ENCODE assay signal across 12 cellular contexts in genomic region chr11:128297111-128297651, GRCh38.
DNase-seq lines count a peak whose midpoint lies in the region; ATAC-seq and TF ChIP-seq lines count a peak whose summit lies in the region.
"Had no signal": no experiment of that assay in that cellular context is flagged by ENCODE, and none has a peak within 500 bp of the region (broad histone marks: within the 10 kb centered on the region; RNA-seq: fewer than 3 reads in every experiment).

No MANE protein-coding gene starts in this region.

- H3K27me3 ChIP-seq in trophoblast cell (ENCODE audit: insufficient read depth, low read length): no peaks in the 10 kb centered on the region
- H3K27me3 ChIP-seq in BE2C: no peaks in the 10 kb centered on the region

- peak overlapping the region; percentile 88 for H3K27ac Mint-ChIP-seq in T-helper 1 cell treated with Interleukin-12 subunit alpha and Interleukin-12 subunit beta and Interleukin-4 antibody, amounts not matched to agents 30 μg/mL and 1 μg/mL, for 36 hours
- H3K27ac Mint-ChIP-seq in activated T-helper 1 cell treated with anti-CD3 and anti-CD28 coated beads, Interleukin-12 subunit alpha, Interleukin-12 subunit beta, Interleukin-2, Interleukin-4 antibody, amounts not matched to agents 30 ng/mL and 10 ng/mL and 1 ng/mL, durations not matched to agents 14 hours and 24 hours and 36 hours: peak overlapping the region; percentile 92
- H3K27ac Mint-ChIP-seq: endodermal cell had no signal

- H2BK120ac ChIP-seq in trophoblast cell (ENCODE audit: insufficient read depth, low read length, poor library complexity): peak overlapping the region; percentile 47

- H3K4me1 ChIP-seq in trophoblast cell (ENCODE audit: control insufficient read depth in 1 of 2, insufficient read depth in 2 of 2, low read length in 2 of 2) (peaks cover 6 to 15% of the 10 kb centered on the region in 2 experiments), BE2C (peaks cover 10% of the 10 kb centered on the region)

- peaks cover 81% of the 10 kb centered on the region for H3K4me1 Mint-ChIP-seq in T-helper 1 cell treated with Interleukin-12 subunit alpha and Interleukin-12 subunit beta and Interleukin-4 antibody, amounts not matched to agents 30 μg/mL and 1 μg/mL, for 36 hours (ENCODE audit: low read depth)
- peaks cover 95% of the 10 kb centered on the region for H3K4me1 Mint-ChIP-seq in activated T-helper 1 cell treated with anti-CD3 and anti-CD28 coated beads, Interleukin-12 subunit alpha, Interleukin-12 subunit beta, Interleukin-2, Interleukin-4 antibody, amounts not matched to agents 30 ng/mL and 10 ng/mL and 1 ng/mL, durations not matched to agents 14 hours and 24 hours and 36 hours (ENCODE audit: low read depth)

- no peak overlapping the region for H2AFZ ChIP-seq in trophoblast cell (ENCODE audit: insufficient read depth, low read length, poor library complexity)
- H2AFZ ChIP-seq: PC-9 had no signal

- peak overlapping the region; percentile 31 for H2BK5ac ChIP-seq in trophoblast cell (ENCODE audit: low read depth, low read length, poor library complexity)

- peak overlapping the region; percentile 58 for H4K91ac ChIP-seq in trophoblast cell (ENCODE audit: low read depth, low read length)

- WGBS in trophoblast cell (ENCODE audit: extremely low coverage, insufficient coverage, insufficient read length): no CpG with 5 or more reads among the region's 4 CpGs

- H3K27ac ChIP-seq in trophoblast cell (ENCODE audit: low read depth, low read length): no peak overlapping the region
- H3K27ac ChIP-seq: PC-9, thoracic aorta had no signal

- no peaks in the 10 kb centered on the region for H3K79me2 ChIP-seq in trophoblast cell (ENCODE audit: control insufficient read depth, insufficient read depth, low read length, poor library complexity)

- H3K4ac ChIP-seq in trophoblast cell (ENCODE audit: low read depth, low read length): peak overlapping the region; percentile 2

- H3K27me3 Mint-ChIP-seq in T-helper 1 cell treated with Interleukin-12 subunit alpha and Interleukin-12 subunit beta and Interleukin-4 antibody, amounts not matched to agents 30 μg/mL and 1 μg/mL, for 36 hours (ENCODE audit: low read depth): no peaks in the 10 kb centered on the region
- H3K27me3 Mint-ChIP-seq in activated T-helper 1 cell treated with anti-CD3 and anti-CD28 coated beads, Interleukin-12 subunit alpha, Interleukin-12 subunit beta, Interleukin-2, Interleukin-4 antibody, amounts not matched to agents 30 ng/mL and 10 ng/mL and 1 ng/mL, durations not matched to agents 14 hours and 24 hours and 36 hours (ENCODE audit: insufficient read depth): no peaks in the 10 kb centered on the region

- peak overlapping the region; percentile 52 for H3K4me3 Mint-ChIP-seq in T-helper 1 cell treated with Interleukin-12 subunit alpha and Interleukin-12 subunit beta and Interleukin-4 antibody, amounts not matched to agents 30 μg/mL and 1 μg/mL, for 36 hours
- H3K4me3 Mint-ChIP-seq in activated T-helper 1 cell treated with anti-CD3 and anti-CD28 coated beads, Interleukin-12 subunit alpha, Interleukin-12 subunit beta, Interleukin-2, Interleukin-4 antibody, amounts not matched to agents 30 ng/mL and 10 ng/mL and 1 ng/mL, durations not matched to agents 14 hours and 24 hours and 36 hours: peak overlapping the region; percentile 66
- H3K4me3 Mint-ChIP-seq: endodermal cell had no signal

- peaks cover 8% of the 10 kb centered on the region for H3K9me3 Mint-ChIP-seq in T-helper 1 cell treated with Interleukin-12 subunit alpha and Interleukin-12 subunit beta and Interleukin-4 antibody, amounts not matched to agents 30 μg/mL and 1 μg/mL, for 36 hours
- H3K9me3 Mint-ChIP-seq in activated T-helper 1 cell treated with anti-CD3 and anti-CD28 coated beads, Interleukin-12 subunit alpha, Interleukin-12 subunit beta, Interleukin-2, Interleukin-4 antibody, amounts not matched to agents 30 ng/mL and 10 ng/mL and 1 ng/mL, durations not matched to agents 14 hours and 24 hours and 36 hours: peaks cover 11% of the 10 kb centered on the region
- H3K9me3 Mint-ChIP-seq: endodermal cell had no signal

- no peak overlapping the region for H4K12ac ChIP-seq in trophoblast cell (ENCODE audit: low read depth, low read length)

- peak overlapping the region; percentile 59 for H3K14ac ChIP-seq in trophoblast cell (ENCODE audit: low read length)

- H3K4me3 ChIP-seq in trophoblast cell (ENCODE audit: low read depth, low read length) (no peak overlapping the region), BE2C (ENCODE audit: low read depth, low read length) (no peak overlapping the region)
- H3K4me3 ChIP-seq: PC-9, thoracic aorta had no signal

- H3K36me3 Mint-ChIP-seq in T-helper 1 cell treated with Interleukin-12 subunit alpha and Interleukin-12 subunit beta and Interleukin-4 antibody, amounts not matched to agents 30 μg/mL and 1 μg/mL, for 36 hours (ENCODE audit: low read depth): peaks cover 25% of the 10 kb centered on the region
- H3K36me3 Mint-ChIP-seq in activated T-helper 1 cell treated with anti-CD3 and anti-CD28 coated beads, Interleukin-12 subunit alpha, Interleukin-12 subunit beta, Interleukin-2, Interleukin-4 antibody, amounts not matched to agents 30 ng/mL and 10 ng/mL and 1 ng/mL, durations not matched to agents 14 hours and 24 hours and 36 hours (ENCODE audit: low read depth): peaks cover 21% of the 10 kb centered on the region

- H3K79me1 ChIP-seq in trophoblast cell (ENCODE audit: low read length): peaks cover 15% of the 10 kb centered on the region

- TF ChIP-seq CTCF in BE2C (IDR thresholded peaks at IDR 0.05; ENCODE audit: low read depth, low read length): no peak

- peak overlapping the region; percentile 11 for H4K8ac ChIP-seq in trophoblast cell (ENCODE audit: low read depth, low read length)

- no peak overlapping the region for H3K4me2 ChIP-seq in trophoblast cell (ENCODE audit: low read length)
- H3K4me2 ChIP-seq: PC-9 had no signal

- no peak overlapping the region for H3K23ac ChIP-seq in trophoblast cell (ENCODE audit: low read length)

- H2BK12ac ChIP-seq in trophoblast cell (ENCODE audit: low read length): peak overlapping the region; percentile 80

- ATAC-seq in HG02678 (IDR thresholded peaks at IDR 0.05; ENCODE audit: unreplicated experiment): no peak
- ATAC-seq: HCT116 had no signal

- H3K9ac ChIP-seq in trophoblast cell (ENCODE audit: low read length): no peak overlapping the region

- H3K9me3 ChIP-seq in trophoblast cell (ENCODE audit: insufficient read depth, low read depth, low read length) (no peaks in the 10 kb centered on the region), BE2C (no peaks in the 10 kb centered on the region)
- H3K9me3 ChIP-seq: thoracic aorta had no signal

- H3K18ac ChIP-seq in trophoblast cell (ENCODE audit: low read length): peak overlapping the region; percentile 54

- no peak for DNase-seq in T-helper 1 cell
- peak; percentile 98 for DNase-seq in NCI-H1417 treated with DMSO at 0.1 percent for 48 hours (lab: John Stamatoyannopoulos, UW)
- DNase-seq in activated T-helper 1 cell treated with anti-CD3 and anti-CD28 coated beads, Interleukin-12 subunit alpha, Interleukin-12 subunit beta, Interleukin-2, Interleukin-4 antibody, amounts not matched to agents 30 ng/mL and 10 ng/mL and 1 ng/mL, durations not matched to agents 14 hours and 24 hours and 36 hours (ENCODE audit: low spot score): no peak
- no peak for DNase-seq in trophoblast cell
- DNase-seq in ecto neural progenitor cell (ENCODE audit: low spot score): no peak
- DNase-seq in BE2C: no peak
- DNase-seq: endodermal cell, PC-9 had no signal

- peak overlapping the region; percentile 30 for H2AK5ac ChIP-seq in trophoblast cell (ENCODE audit: low read length)

- H3K36me3 ChIP-seq in trophoblast cell (ENCODE audit: control insufficient read depth in 1 of 2, insufficient read depth in 2 of 2, low read length in 2 of 2): no peaks in the 10 kb centered on the region
- H3K36me3 ChIP-seq in BE2C: no peaks in the 10 kb centered on the region
- H3K36me3 ChIP-seq: thoracic aorta had no signal

- intact Hi-C loops in activated T-helper 1 cell treated with anti-CD3 and anti-CD28 coated beads, Interleukin-12 subunit alpha, Interleukin-12 subunit beta, Interleukin-2, Interleukin-4 antibody, amounts not matched to agents 30 ng/mL and 10 ng/mL and 1 ng/mL, durations not matched to agents 14 hours and 24 hours and 36 hours (cut with micrococcal nuclease): no loop called here
